ENCODE assay signal across 1 cellular context in the genomic region with DNA sequence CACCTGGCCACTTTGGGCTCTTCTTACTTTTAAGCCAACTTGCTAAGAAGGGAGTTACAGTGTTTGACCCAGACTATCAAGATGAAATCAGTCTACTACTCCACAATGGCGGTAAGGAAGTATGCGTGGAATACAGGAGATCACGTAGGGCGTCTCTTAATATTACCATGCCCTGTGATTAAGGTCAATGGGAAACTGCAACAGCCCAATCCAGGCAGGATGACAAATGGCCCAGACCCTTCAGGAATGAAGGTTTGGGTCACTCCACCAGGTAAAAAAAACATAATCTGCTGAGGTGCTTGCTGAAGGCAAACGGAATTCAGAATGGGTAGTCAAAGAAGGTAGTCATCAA.
TF ChIP-seq lines count a peak whose summit lies in the region.

No MANE protein-coding gene starts in this region.

TF ChIP-seq in neural cell, 6 proteins besides CTCF, POLR2A, EP300 and RAD21:
- no peak for TF ChIP-seq TAF1 (IDR thresholded peaks at IDR 0.05; ENCODE audit: low read depth)
- TF ChIP-seq SMC3 (conservative IDR thresholded peaks at IDR 0.05; ENCODE audit: poor library complexity), result no peak
- no peak for TF ChIP-seq MXI1 (conservative IDR thresholded peaks at IDR 0.05; ENCODE audit: poor library complexity, severe bottlenecking)
- TF ChIP-seq, protein P1, sequence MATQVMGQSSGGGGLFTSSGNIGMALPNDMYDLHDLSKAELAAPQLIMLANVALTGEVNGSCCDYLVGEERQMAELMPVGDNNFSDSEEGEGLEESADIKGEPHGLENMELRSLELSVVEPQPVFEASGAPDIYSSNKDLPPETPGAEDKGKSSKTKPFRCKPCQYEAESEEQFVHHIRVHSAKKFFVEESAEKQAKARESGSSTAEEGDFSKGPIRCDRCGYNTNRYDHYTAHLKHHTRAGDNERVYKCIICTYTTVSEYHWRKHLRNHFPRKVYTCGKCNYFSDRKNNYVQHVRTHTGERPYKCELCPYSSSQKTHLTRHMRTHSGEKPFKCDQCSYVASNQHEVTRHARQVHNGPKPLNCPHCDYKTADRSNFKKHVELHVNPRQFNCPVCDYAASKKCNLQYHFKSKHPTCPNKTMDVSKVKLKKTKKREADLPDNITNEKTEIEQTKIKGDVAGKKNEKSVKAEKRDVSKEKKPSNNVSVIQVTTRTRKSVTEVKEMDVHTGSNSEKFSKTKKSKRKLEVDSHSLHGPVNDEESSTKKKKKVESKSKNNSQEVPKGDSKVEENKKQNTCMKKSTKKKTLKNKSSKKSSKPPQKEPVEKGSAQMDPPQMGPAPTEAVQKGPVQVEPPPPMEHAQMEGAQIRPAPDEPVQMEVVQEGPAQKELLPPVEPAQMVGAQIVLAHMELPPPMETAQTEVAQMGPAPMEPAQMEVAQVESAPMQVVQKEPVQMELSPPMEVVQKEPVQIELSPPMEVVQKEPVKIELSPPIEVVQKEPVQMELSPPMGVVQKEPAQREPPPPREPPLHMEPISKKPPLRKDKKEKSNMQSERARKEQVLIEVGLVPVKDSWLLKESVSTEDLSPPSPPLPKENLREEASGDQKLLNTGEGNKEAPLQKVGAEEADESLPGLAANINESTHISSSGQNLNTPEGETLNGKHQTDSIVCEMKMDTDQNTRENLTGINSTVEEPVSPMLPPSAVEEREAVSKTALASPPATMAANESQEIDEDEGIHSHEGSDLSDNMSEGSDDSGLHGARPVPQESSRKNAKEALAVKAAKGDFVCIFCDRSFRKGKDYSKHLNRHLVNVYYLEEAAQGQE (IDR thresholded peaks at IDR 0.05; ENCODE audit: borderline replicate concordance), result no peak
- TF ChIP-seq POLR2AphosphoS5 (IDR thresholded peaks at IDR 0.05), result no peak
- TF ChIP-seq EZH2 (IDR thresholded peaks at IDR 0.05; ENCODE audit: borderline replicate concordance, insufficient read depth, low read length, poor library complexity, severe bottlenecking), result no peak
